In genomic region chr2:212537311-212538155, GRCh38 we compare ENCODE assay signal across 1 cellular context.
TF ChIP-seq lines count a peak whose summit lies in the region.

No MANE protein-coding gene starts in this region.

TF ChIP-seq in HepG2, 621 proteins besides CTCF, POLR2A, EP300 and RAD21 (continued from another document and continues in another):
- TF ChIP-seq GPBP1L1 (CRISPR knock-in tag; IDR thresholded peaks at IDR 0.05) (no peak), FOXJ3 (CRISPR knock-in tag; IDR thresholded peaks at IDR 0.05; ENCODE audit: borderline replicate concordance) (no peak), ETS1 (CRISPR knock-in tag; IDR thresholded peaks at IDR 0.05) (no peak), ZNF121 (CRISPR knock-in tag; IDR thresholded peaks at IDR 0.05) (no peak), STAT5B (CRISPR knock-in tag; IDR thresholded peaks at IDR 0.05) (no peak), GZF1 (CRISPR knock-in tag; IDR thresholded peaks at IDR 0.05) (no peak), UBTF (CRISPR knock-in tag; IDR thresholded peaks at IDR 0.05) (peak; percentile 87), CREB1 (IDR thresholded peaks at IDR 0.05) (no peak), CREB1 (CRISPR knock-in tag; IDR thresholded peaks at IDR 0.05) (no peak), MED13 (CRISPR knock-in tag; IDR thresholded peaks at IDR 0.05) (no peak), ZNF616 (CRISPR knock-in tag; IDR thresholded peaks at IDR 0.05; ENCODE audit: low read depth) (no peak), MTA1 (CRISPR knock-in tag; IDR thresholded peaks at IDR 0.05; ENCODE audit: borderline replicate concordance) (no peak), ZNF280D (CRISPR knock-in tag; IDR thresholded peaks at IDR 0.05) (no peak), MATR3 (CRISPR knock-in tag; IDR thresholded peaks at IDR 0.05) (no peak), BCLAF1 (IDR thresholded peaks at IDR 0.05) (no peak), MYNN (CRISPR knock-in tag; IDR thresholded peaks at IDR 0.05; ENCODE audit: low read depth) (no peak), ZNF205 (CRISPR knock-in tag; IDR thresholded peaks at IDR 0.05) (no peak), BCL3 (CRISPR knock-in tag; IDR thresholded peaks at IDR 0.05) (0 out of 2 replicates have a peak, but pooled peaks have one; percentile 12), TBX2 (CRISPR knock-in tag; IDR thresholded peaks at IDR 0.05; ENCODE audit: borderline replicate concordance) (peak; percentile 20; the same call in 1 of the 2 replicates), THAP9 (CRISPR knock-in tag; IDR thresholded peaks at IDR 0.05; ENCODE audit: borderline replicate concordance) (peak; percentile 13; the same call in 1 of the 2 replicates), MYPOP (CRISPR knock-in tag; IDR thresholded peaks at IDR 0.05) (peak; percentile 71), RARG (CRISPR knock-in tag; IDR thresholded peaks at IDR 0.05; ENCODE audit: low read depth) (no peak), SAP130 (CRISPR knock-in tag; IDR thresholded peaks at IDR 0.05; ENCODE audit: low read depth) (no peak), ARNT2 (CRISPR knock-in tag; IDR thresholded peaks at IDR 0.05; ENCODE audit: low read depth) (no peak), MXD1 (CRISPR knock-in tag; IDR thresholded peaks at IDR 0.05) (no peak; the same call in 1 of the 2 replicates), NAIF1 (CRISPR knock-in tag; IDR thresholded peaks at IDR 0.05; ENCODE audit: borderline replicate concordance) (no peak), RXRA (CRISPR knock-in tag; IDR thresholded peaks at IDR 0.05) (no peak), MAX (IDR thresholded peaks at IDR 0.05) (peak; percentile 26; the same call in 1 of the 2 replicates), XBP1 (CRISPR knock-in tag; IDR thresholded peaks at IDR 0.05) (no peak), RFXAP (CRISPR knock-in tag; IDR thresholded peaks at IDR 0.05; ENCODE audit: borderline replicate concordance) (no peak), ZNF33A (CRISPR knock-in tag; IDR thresholded peaks at IDR 0.05; ENCODE audit: borderline replicate concordance) (no peak), ZNF607 (CRISPR knock-in tag; IDR thresholded peaks at IDR 0.05; ENCODE audit: borderline replicate concordance) (no peak), AFF4 (CRISPR knock-in tag; IDR thresholded peaks at IDR 0.05) (no peak), ZNF704 (CRISPR knock-in tag; IDR thresholded peaks at IDR 0.05; ENCODE audit: borderline replicate concordance) (no peak), ZNF382 (CRISPR knock-in tag; IDR thresholded peaks at IDR 0.05; ENCODE audit: borderline replicate concordance) (no peak), HDAC6 (IDR thresholded peaks at IDR 0.05; ENCODE audit: low read depth, low read length) (no peak)
